ENCODE assay signal across 1 cellular context in the genomic region with DNA sequence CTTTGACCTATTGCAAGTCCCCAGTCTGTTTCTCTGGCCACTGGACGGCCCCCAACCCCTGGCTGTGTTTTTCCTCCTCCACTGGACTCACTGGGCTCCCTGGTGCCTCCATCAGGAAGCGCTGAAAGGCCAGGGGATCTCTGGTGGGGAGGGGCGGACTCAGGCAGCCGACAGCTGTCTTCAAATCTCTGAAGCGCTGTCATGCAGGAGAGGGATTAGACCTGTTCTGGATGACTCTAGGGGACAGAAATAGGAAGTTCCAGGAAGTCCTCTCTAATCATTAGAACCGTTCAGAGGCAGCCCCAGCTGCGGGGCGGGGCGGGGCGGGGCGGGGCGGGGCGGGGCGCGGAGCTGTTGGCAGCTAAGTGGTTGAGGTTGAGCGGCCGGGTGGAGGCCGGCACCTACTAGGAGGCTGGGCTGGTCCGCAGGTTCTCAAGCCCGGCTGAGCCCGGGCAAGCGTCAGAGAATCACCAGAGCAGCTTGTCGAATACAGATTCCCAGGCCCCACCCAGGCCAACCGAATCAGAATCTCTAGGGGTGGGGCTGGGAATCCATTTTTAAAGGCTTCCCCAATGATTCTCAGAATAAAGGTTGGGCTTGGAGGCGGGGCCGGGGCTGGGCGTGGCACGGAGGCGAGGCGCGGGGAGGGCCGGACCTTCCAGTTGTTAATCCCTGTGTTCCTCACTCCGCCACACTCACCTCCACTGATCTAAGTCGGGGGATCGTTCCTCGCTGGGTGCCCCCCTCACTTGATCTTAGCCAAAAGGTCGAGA.
TF ChIP-seq lines count a peak whose summit lies in the region.

No MANE protein-coding gene starts in this region.

TF ChIP-seq in A549, 52 proteins besides CTCF, POLR2A, EP300 and RAD21 (continued from another document):
- TF ChIP-seq ZC3H11A (IDR thresholded peaks at IDR 0.05) = no peak
- TF ChIP-seq, protein P1, sequence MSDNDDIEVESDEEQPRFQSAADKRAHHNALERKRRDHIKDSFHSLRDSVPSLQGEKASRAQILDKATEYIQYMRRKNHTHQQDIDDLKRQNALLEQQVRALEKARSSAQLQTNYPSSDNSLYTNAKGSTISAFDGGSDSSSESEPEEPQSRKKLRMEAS (IDR thresholded peaks at IDR 0.05) = 0 out of 2 replicates have a peak, but pooled peaks have one; percentile 22
- TF ChIP-seq TP53 (CRISPR knock-in tag; IDR thresholded peaks at IDR 0.05) = no peak
- TF ChIP-seq JUN (IDR thresholded peaks at IDR 0.05) = 0 out of 5 replicates have a peak, but pooled peaks of 1 of the 2 experiments have one; percentile 32
- TF ChIP-seq CHD2 (IDR thresholded peaks at IDR 0.05; ENCODE audit: low read length, partially characterized antibody) = no peak
